In the genomic region with DNA sequence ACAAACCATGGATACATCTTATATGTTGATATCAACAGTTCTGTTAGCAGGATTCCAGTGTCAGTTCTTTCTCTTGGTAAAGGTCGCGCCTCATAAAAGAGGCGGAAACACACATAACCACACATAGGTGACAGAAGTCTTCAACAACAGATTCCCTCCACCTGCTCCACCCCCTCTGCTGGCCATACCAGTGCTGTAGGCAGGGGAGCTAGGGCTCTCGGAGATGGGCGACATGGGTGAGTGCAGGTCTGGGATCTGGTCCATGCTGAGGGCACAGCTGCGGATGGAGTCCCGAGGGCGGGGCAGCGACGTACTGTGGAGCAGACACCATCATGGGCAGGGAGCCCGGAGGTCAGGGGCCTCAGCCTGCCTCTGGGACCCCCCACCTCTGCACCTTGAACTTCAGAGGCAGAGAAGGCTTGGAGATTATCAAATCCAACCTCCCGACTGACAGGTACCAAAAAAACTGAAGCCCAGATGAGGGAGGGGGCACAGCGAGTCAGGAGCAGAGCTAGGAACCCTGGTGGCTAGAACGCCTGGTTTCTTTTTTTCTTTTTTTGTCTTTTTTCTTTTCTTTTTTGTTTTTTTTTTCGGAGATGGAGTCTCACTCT, we compare ENCODE assay signal across 15 cellular contexts. TPM values are rescaled to one million over a fixed set of nuclear protein-coding genes. Genes with fewer than 3 reads are reported as not detected.
DNase-seq lines count a peak whose midpoint lies in the region; ATAC-seq and TF ChIP-seq lines count a peak whose summit lies in the region.
"Had no signal": no experiment of that assay in that cellular context is flagged by ENCODE, and none has a peak within 500 bp of the region (broad histone marks: within the 10 kb centered on the region; RNA-seq: fewer than 3 reads in every experiment).

No MANE protein-coding gene starts in this region.

- DNase-seq in activated T-cell treated with anti-CD3 and anti-CD28 coated beads, Interleukin-2, amount 50 U/mL, for 24 hours, result no peak
- DNase-seq in activated T-cell treated with anti-CD3 and anti-CD28 coated beads, Interleukin-2, amount 50 U/mL, for 48 hours, result no peak
- DNase-seq in HuH-7 (ENCODE audit: low spot score) (peak; percentile 48), hepatocyte (ENCODE audit: low spot score) (no peak), DMS114 treated with DMSO at 0.1 percent for 48 hours (lab: John Stamatoyannopoulos, UW; ENCODE audit: unreplicated experiment) (no peak), NCI-H526 (lab: John Stamatoyannopoulos, UW) (no peak)
- DNase-seq in naive thymus-derived CD8-positive, alpha-beta T cell, result peak; percentile 27 to 85 (median 64)
- DNase-seq: activated CD4-positive, alpha-beta memory T cell treated with anti-CD3 and anti-CD28 coated beads for 36 hours; gastrocnemius medialis; NCI-H1092 treated with DMSO at 0.1 percent for 48 hours; stimulated activated CD4-positive, alpha-beta T cell treated with anti-CD3 and anti-CD28 coated beads, Interleukin-4, amount 100 ng/mL, for 1 hour; T-helper 9 cell had no signal

- no peak overlapping the region for H2AFZ ChIP-seq in hepatocyte

- H3K36me3 Mint-ChIP-seq in activated T-cell treated with anti-CD3 and anti-CD28 coated beads, Interleukin-2, amount 50 U/mL, for 24 hours (ENCODE audit: low read depth), result peaks cover 68% of the 10 kb centered on the region
- peaks cover 5% of the 10 kb centered on the region for H3K36me3 Mint-ChIP-seq in activated naive CD8-positive, alpha-beta T cell
- H3K36me3 Mint-ChIP-seq in naive thymus-derived CD8-positive, alpha-beta T cell, result peaks cover 0 to 76% (median 7%) of the 10 kb centered on the region in 3 donors

- no peaks in the 10 kb centered on the region for H3K79me2 ChIP-seq in hepatocyte

- peaks cover 14% of the 10 kb centered on the region for H3K27me3 ChIP-seq in hepatocyte
- H3K27me3 ChIP-seq: gastrocnemius medialis had no signal

- no peak overlapping the region for H3K4me2 ChIP-seq in hepatocyte

- H4K20me1 ChIP-seq in hepatocyte (ENCODE audit: insufficient read depth, poor library complexity, severe bottlenecking), result no peaks in the 10 kb centered on the region

- peak; percentile 94 to 95 for ATAC-seq in naive thymus-derived CD8-positive, alpha-beta T cell
- ATAC-seq: gastrocnemius medialis, sciatic nerve had no signal

- no peaks in the 10 kb centered on the region for H3K27me3 Mint-ChIP-seq in activated T-cell treated with anti-CD3 and anti-CD28 coated beads, Interleukin-2, amount 50 U/mL, for 24 hours
- no peaks in the 10 kb centered on the region for H3K27me3 Mint-ChIP-seq in activated naive CD8-positive, alpha-beta T cell
- H3K27me3 Mint-ChIP-seq in naive thymus-derived CD8-positive, alpha-beta T cell, result no peaks in the 10 kb centered on the region
- H3K27me3 Mint-ChIP-seq: activated CD4-positive, alpha-beta memory T cell treated with anti-CD3 and anti-CD28 coated beads for 36 hours had no signal

- WGBS in hepatocyte (ENCODE audit: low lambda C conversion rate, missing lambda C conversion rate), result 79% methylated on average over 15 of the region's 15 CpGs

- H3K4me3 ChIP-seq in hepatocyte, result no peak overlapping the region
- H3K4me3 ChIP-seq: gastrocnemius medialis had no signal

- H3K27ac ChIP-seq in hepatocyte, result no peak overlapping the region
- H3K27ac ChIP-seq: gastrocnemius medialis had no signal

- H3K9me3 Mint-ChIP-seq in activated T-cell treated with anti-CD3 and anti-CD28 coated beads, Interleukin-2, amount 50 U/mL, for 24 hours, result no peaks in the 10 kb centered on the region
- no peaks in the 10 kb centered on the region for H3K9me3 Mint-ChIP-seq in activated naive CD8-positive, alpha-beta T cell (ENCODE audit: low read depth)
- no peaks in the 10 kb centered on the region for H3K9me3 Mint-ChIP-seq in naive thymus-derived CD8-positive, alpha-beta T cell
- H3K9me3 Mint-ChIP-seq: activated CD4-positive, alpha-beta memory T cell treated with anti-CD3 and anti-CD28 coated beads for 36 hours had no signal

- no peak for TF ChIP-seq CTCF in hepatocyte (IDR thresholded peaks at IDR 0.05; ENCODE audit: poor library complexity)

- no peaks in the 10 kb centered on the region for H3K9me3 ChIP-seq in hepatocyte (ENCODE audit: low read depth)
- H3K9me3 ChIP-seq: gastrocnemius medialis had no signal

- H3K4me1 ChIP-seq in hepatocyte (ENCODE audit: insufficient read depth), result peaks cover 9% of the 10 kb centered on the region
- H3K4me1 ChIP-seq: gastrocnemius medialis had no signal

- POLR2A ChIA-PET in naive thymus-derived CD8-positive, alpha-beta T cell (lab: Charles Lee), result interaction anchor here (0.5 to 6.5 kb wide), 10 partner anchors 12 to 192 kb away, joined by 3 to 66 read pairs (median 8); partner anchors contain the start of genes CDK9, PTRH1, SH2D3C and TOR2A

- H3K4me1 Mint-ChIP-seq in activated T-cell treated with anti-CD3 and anti-CD28 coated beads, Interleukin-2, amount 50 U/mL, for 24 hours (ENCODE audit: low read depth), result peaks cover 13% of the 10 kb centered on the region
- peaks cover 30% of the 10 kb centered on the region for H3K4me1 Mint-ChIP-seq in activated naive CD8-positive, alpha-beta T cell (ENCODE audit: low read depth)
- H3K4me1 Mint-ChIP-seq in naive thymus-derived CD8-positive, alpha-beta T cell, result peaks cover 15 to 44% (median 27%) of the 10 kb centered on the region in 4 donors

- peak overlapping the region; percentile 47 for H3K27ac Mint-ChIP-seq in activated T-cell treated with anti-CD3 and anti-CD28 coated beads, Interleukin-2, amount 50 U/mL, for 24 hours
- H3K27ac Mint-ChIP-seq in activated naive CD8-positive, alpha-beta T cell, result peak overlapping the region; percentile 68
- H3K27ac Mint-ChIP-seq in naive thymus-derived CD8-positive, alpha-beta T cell, result peak overlapping the region; percentile 71 to 97 (median 96)
- H3K27ac Mint-ChIP-seq: activated CD4-positive, alpha-beta memory T cell treated with anti-CD3 and anti-CD28 coated beads for 36 hours had no signal

- H3K36me3 ChIP-seq in hepatocyte (replicated peaks; ENCODE audit: insufficient read depth, low read depth), result no peaks in the 10 kb centered on the region
- H3K36me3 ChIP-seq: gastrocnemius medialis had no signal

- H3K4me3 Mint-ChIP-seq in activated T-cell treated with anti-CD3 and anti-CD28 coated beads, Interleukin-2, amount 50 U/mL, for 24 hours, result peak overlapping the region; percentile 10
- H3K4me3 Mint-ChIP-seq in activated naive CD8-positive, alpha-beta T cell, result peak overlapping the region; percentile 61
- peak overlapping the region; percentile 72 to 89 (median 86) for H3K4me3 Mint-ChIP-seq in naive thymus-derived CD8-positive, alpha-beta T cell
- H3K4me3 Mint-ChIP-seq: activated CD4-positive, alpha-beta memory T cell treated with anti-CD3 and anti-CD28 coated beads for 36 hours had no signal

- H3K9me2 ChIP-seq in hepatocyte (replicated peaks; ENCODE audit: insufficient read depth), result no peaks in the 10 kb centered on the region

RNA-seq across cellular contexts. Expression of gene TOR2A, which starts 12.0 kb away (rescaled TPM):
- total RNA-seq in naive thymus-derived CD8-positive, alpha-beta T cell, result 10 to 100 TPM in 1 of 2 experiments, 1 to 10 TPM in 1; 9.8 to 13.9 TPM
- polyA plus RNA-seq in naive thymus-derived CD8-positive, alpha-beta T cell, result 10 to 100 TPM; 18.1 to 24.7 (median 23.5) TPM
- total RNA-seq in hepatocyte, result 16.8 and 17.1 TPM in 2 replicates
- polyA plus RNA-seq in hepatocyte, result 21.3 and 28.8 TPM in 2 replicates

RNA-seq across cellular contexts. Expression of gene TTC16, which starts 31.2 kb away (rescaled TPM):
- total RNA-seq in naive thymus-derived CD8-positive, alpha-beta T cell, result 1 to 10 TPM; 7.2 to 8.2 TPM
- 1 to 10 TPM; 1.8 to 4.4 (median 3.0) TPM for polyA plus RNA-seq in naive thymus-derived CD8-positive, alpha-beta T cell
- total RNA-seq in hepatocyte, result 0.24 TPM in 1 of 2 replicates, not detected in the other
- not detected in 2 replicates for polyA plus RNA-seq in hepatocyte
- total RNA-seq: gastrocnemius medialis, urinary bladder had no signal
- polyA plus RNA-seq: urinary bladder had no signal

RNA-seq across cellular contexts. Expression of gene SH2D3C, which starts 31.4 kb away (rescaled TPM):
- total RNA-seq in naive thymus-derived CD8-positive, alpha-beta T cell, result 10 to 100 TPM; 42.8 to 45.1 TPM
- 10 to 100 TPM; 13.8 to 50.8 (median 23.5) TPM for polyA plus RNA-seq in naive thymus-derived CD8-positive, alpha-beta T cell
- 0.23 and 0.96 TPM in 2 replicates for total RNA-seq in hepatocyte
- polyA plus RNA-seq in hepatocyte, result 0.89 and 2.2 TPM in 2 replicates

RNA-seq across cellular contexts. Expression of gene PTRH1, which starts 31.6 kb away (rescaled TPM):
- 1 to 10 TPM; 8.8 to 8.9 TPM for total RNA-seq in naive thymus-derived CD8-positive, alpha-beta T cell
- polyA plus RNA-seq in naive thymus-derived CD8-positive, alpha-beta T cell, result 10 to 100 TPM; 26.2 to 37.7 (median 30.9) TPM
- total RNA-seq in hepatocyte, result 9.8 and 13.5 TPM in 2 replicates
- polyA plus RNA-seq in hepatocyte, result 24.5 and 25.9 TPM in 2 replicates

RNA-seq across cellular contexts. Expression of gene CDK9, which starts 38.8 kb away (rescaled TPM):
- total RNA-seq in naive thymus-derived CD8-positive, alpha-beta T cell, result 100 to 1,000 TPM; 142 to 147 TPM
- polyA plus RNA-seq in naive thymus-derived CD8-positive, alpha-beta T cell, result 10 to 100 TPM; 28.3 to 62.9 (median 38.9) TPM
- total RNA-seq in hepatocyte, result 53.5 and 84.6 TPM in 2 replicates
- polyA plus RNA-seq in hepatocyte, result 91.4 and 92.3 TPM in 2 replicates

Comparison
In these comparisons a context has a peak if more than half of its experiments do, and no peak if none do; other contexts are left out.
1. DNase-seq: peak in HuH-7 (single experiment) and naive thymus-derived CD8-positive, alpha-beta T cell (10 of 10); none in activated T-cell treated with anti-CD3 and anti-CD28 coated beads, Interleukin-2, amount 50 U/mL, for 24 hours (single experiment), activated T-cell treated with anti-CD3 and anti-CD28 coated beads, Interleukin-2, amount 50 U/mL, for 48 hours (0 of 2), hepatocyte (single experiment), DMS114 treated with DMSO at 0.1 percent for 48 hours (single experiment) and NCI-H526 (0 of 2).
2. H3K4me3 Mint-ChIP-seq: peak in every context shown above with its lines; median percentile 86 in naive thymus-derived CD8-positive, alpha-beta T cell; 61 in activated naive CD8-positive, alpha-beta T cell; 10 in activated T-cell treated with anti-CD3 and anti-CD28 coated beads, Interleukin-2, amount 50 U/mL, for 24 hours.
3. RNA of gene SH2D3C, which starts 31.4 kb away (total RNA-seq): 42.8 to 45.1 TPM in naive thymus-derived CD8-positive, alpha-beta T cell; 0.23 to 0.96 TPM in hepatocyte; every median in the first group is over 10 times any median in the second.
4. Peak in every context shown above with its lines, with median percentiles within 50 percentile points of each other: H3K27ac Mint-ChIP-seq.